ENCODE assay signal across 12 cellular contexts in the genomic region with DNA sequence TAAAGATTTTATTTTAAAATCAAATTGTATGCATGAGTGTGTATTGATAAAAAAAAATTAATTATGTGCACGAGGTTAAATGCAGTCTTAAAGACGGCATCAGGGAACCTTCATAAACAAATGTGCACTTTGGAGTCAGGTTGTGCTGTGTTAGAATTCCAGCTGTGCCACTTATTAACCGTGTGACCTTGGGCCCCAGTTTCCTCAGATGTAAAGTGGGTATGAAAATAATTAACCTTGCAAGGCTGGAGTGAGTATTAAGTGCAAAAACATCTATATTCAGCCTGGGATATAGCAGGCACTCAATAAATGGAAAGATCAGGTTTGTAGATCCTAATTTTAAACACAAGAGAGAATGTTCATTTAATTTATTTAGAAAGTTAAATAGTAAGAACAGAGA. TPM values are rescaled to one million over a fixed set of nuclear protein-coding genes. Genes with fewer than 3 reads are reported as not detected.
"Had no signal": no experiment of that assay in that cellular context is flagged by ENCODE, and none has a peak within 500 bp of the region (broad histone marks: within the 10 kb centered on the region; RNA-seq: fewer than 3 reads in every experiment).

No MANE protein-coding gene starts in this region.

- DNase-seq: GM23248, GOT3, H7, H9, HCEC 1CT, HFFc6 had no signal

- H3K9ac ChIP-seq: GM23248 had no signal

- H3K4me2 ChIP-seq: GM23338 had no signal

- H3K36me3 ChIP-seq: HAP-1 had no signal

- H3K4me1 ChIP-seq: HAP-1 had no signal

- H3K4me3 ChIP-seq: GM23248, GM23338, HAP-1 had no signal

- H3K9me3 ChIP-seq: HAP-1 had no signal

- FAIRE-seq: H1, H54 had no signal

- H3K27ac ChIP-seq: GM23248 had no signal

- ATAC-seq: GM23338, HCT116 had no signal

- H2AFZ ChIP-seq: GM23248, GM23338 had no signal

RNA-seq across cellular contexts. Expression of a gene that starts 14.5 kb away (rescaled TPM):
- total RNA-seq: GM23248, H4, HFFc6 had no signal
- polyA plus RNA-seq: GM23248 had no signal
